Comparison of ENCODE assay signal across 26 cellular contexts in the genomic region with DNA sequence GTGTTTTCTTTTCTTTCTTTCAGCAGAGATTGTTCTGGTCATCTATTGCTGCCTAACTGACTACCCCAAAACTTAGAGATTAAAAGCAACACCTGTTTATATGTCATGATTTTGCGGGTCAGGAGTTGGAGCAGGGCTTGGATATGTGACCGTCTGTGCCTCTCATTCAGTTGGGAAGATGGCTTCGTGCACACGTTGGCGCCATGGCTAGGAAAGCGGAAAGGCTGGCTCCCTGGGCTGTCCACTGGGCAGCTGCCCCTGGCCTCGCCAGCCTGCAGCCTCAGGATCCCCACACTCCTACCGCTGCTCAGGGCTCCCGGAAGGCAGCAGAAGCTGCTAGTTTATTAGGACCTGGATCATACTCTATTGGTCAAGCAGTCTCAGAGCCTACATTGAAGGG.
"Had no signal": no experiment of that assay in that cellular context is flagged by ENCODE, and none has a peak within 500 bp of the region (broad histone marks: within the 10 kb centered on the region; RNA-seq: fewer than 3 reads in every experiment).

No MANE protein-coding gene starts in this region.

- H3K27me3 ChIP-seq: esophagus muscularis mucosa, foreskin keratinocyte, gastroesophageal sphincter, heart left ventricle, neutrophil, spleen, testis, tibial artery, upper lobe of left lung had no signal

- H3K27ac ChIP-seq: esophagus muscularis mucosa, foreskin keratinocyte, gastroesophageal sphincter, heart left ventricle, lower lobe of right lung, neutrophil, parathyroid adenoma, skin epidermis, spleen, testis, tibial artery, upper lobe of left lung had no signal

- H3K79me2 ChIP-seq: parathyroid adenoma had no signal

- H3K9me3 ChIP-seq: esophagus muscularis mucosa, gastroesophageal sphincter, heart left ventricle, lower lobe of right lung, mucosa of descending colon, neutrophil, spleen, testis, tibial artery, upper lobe of left lung had no signal

- DNase-seq: effector memory CD4-positive, alpha-beta T cell; foreskin keratinocyte; heart left ventricle; hippocampal formation; immature natural killer cell; kidney glomerular epithelial cell; left colon; left ventricle myocardium superior; lower lobe of right lung; mucosa of descending colon; naive B cell; right cardiac atrium; spleen; stimulated activated CD4-positive, alpha-beta T cell treated with anti-CD3 and anti-CD28 coated beads, Interleukin-4, amount 100 ng/mL, for 4 hours; stimulated activated naive CD8-positive, alpha-beta T cell treated with anti-CD3 and anti-CD28 coated beads, Interleukin-15, Interleukin-2, amounts not matched to agents 100 U/mL and 50 U/mL, for 24 hours; substantia nigra; testis; tibial artery had no signal

- H3K4me3 ChIP-seq: esophagus muscularis mucosa, gastroesophageal sphincter, heart left ventricle, lower lobe of right lung, mucosa of descending colon, skin epidermis, spleen, testis, tibial artery, upper lobe of left lung had no signal

- ATAC-seq: foreskin keratinocyte; gastroesophageal sphincter; heart left ventricle; left colon; left ventricle myocardium superior; lower lobe of right lung; mucosa of descending colon; natural killer cell treated with Interleukin-12 subunit alpha and Interleukin-12 subunit beta and Interleukin-15 and Interleukin-18, amount 100 ng/mL, for 72 hours; right cardiac atrium; stimulated activated memory B cell treated with anti-CD40 and anti-IgM and Interleukin-4, amounts not matched to agents 10 μg/mL and 1 μg/mL and 100 μg/mL, for 72 hours; stimulated activated naive CD8-positive, alpha-beta T cell treated with anti-CD3 and anti-CD28 coated beads, Interleukin-15, Interleukin-2, amounts not matched to agents 100 U/mL and 50 U/mL, for 24 hours had no signal

- H2AFZ ChIP-seq: parathyroid adenoma had no signal

- H3K9ac ChIP-seq: parathyroid adenoma had no signal

- H3K36me3 ChIP-seq: esophagus muscularis mucosa, gastroesophageal sphincter, heart left ventricle, lower lobe of right lung, neutrophil, spleen, upper lobe of left lung had no signal

- H3K4me1 ChIP-seq: esophagus muscularis mucosa, foreskin keratinocyte, gastroesophageal sphincter, heart left ventricle, lower lobe of right lung, parathyroid adenoma, spleen, testis, tibial artery, upper lobe of left lung had no signal
